Comparison of ENCODE assay signal across 9 cellular contexts in the genomic region with DNA sequence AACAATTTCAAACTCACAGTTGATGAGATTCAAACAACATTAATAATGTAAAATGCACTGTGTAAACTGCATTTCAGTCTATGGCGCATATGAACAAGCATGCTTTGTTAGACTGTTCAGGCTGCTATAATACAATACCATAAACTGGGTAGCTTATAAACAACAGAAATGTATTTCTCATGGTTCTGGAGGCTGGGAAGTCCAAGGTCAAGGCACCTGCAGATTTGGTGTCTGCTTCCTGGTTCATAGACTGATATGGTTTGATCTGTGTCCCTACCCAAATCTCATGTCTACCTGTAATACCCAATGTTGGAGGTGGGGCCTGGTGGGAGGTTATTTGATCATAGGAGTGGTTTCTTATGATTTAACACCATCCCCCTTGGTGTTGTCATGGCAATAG.
"Had no signal": no experiment of that assay in that cellular context is flagged by ENCODE, and none has a peak within 500 bp of the region (broad histone marks: within the 10 kb centered on the region; RNA-seq: fewer than 3 reads in every experiment).

No MANE protein-coding gene starts in this region.

- H3K4me3 ChIP-seq: GM23248, K562 had no signal

- H3K9me3 Mint-ChIP-seq: HFFc6 had no signal

- H2AFZ ChIP-seq: GM23248 had no signal

- FAIRE-seq: K562 had no signal

- H3K27ac ChIP-seq: GM23248, HL-60 had no signal

- ATAC-seq: K562 had no signal

- H3K4me3 Mint-ChIP-seq: HFFc6 had no signal

- H3K9ac ChIP-seq: GM23248 had no signal

- DNase-seq: GM23248, GOT3, H7, HCEC 1CT, HFFc6, IMR-90, KG1 had no signal

- H3K27ac Mint-ChIP-seq: HFFc6 had no signal
